In the genomic region with DNA sequence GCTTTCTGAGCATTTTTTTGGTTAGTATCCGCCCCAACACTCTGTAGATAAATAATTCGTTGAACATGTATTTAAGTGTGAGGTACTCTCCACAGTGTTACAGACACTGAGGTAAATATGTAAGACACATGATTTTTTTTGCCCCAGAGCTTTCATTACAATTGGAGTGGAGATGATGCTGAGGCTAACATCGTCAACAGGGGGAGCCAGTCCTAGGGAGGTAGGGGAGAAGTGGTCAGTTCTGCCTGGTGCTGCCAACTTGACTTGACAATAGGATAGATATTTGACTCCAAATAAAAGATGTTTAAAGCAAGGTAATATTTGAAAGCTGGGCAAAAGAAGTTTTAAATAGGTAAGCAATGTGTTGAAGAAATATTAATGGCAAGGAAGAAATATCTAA, we compare ENCODE assay signal across 13 cellular contexts.
A peak's percentile ranks its signal among the peaks of the same experiment; 100 is the strongest.
DNase-seq lines count a peak whose midpoint lies in the region; ATAC-seq and TF ChIP-seq lines count a peak whose summit lies in the region.
"Had no signal": no experiment of that assay in that cellular context is flagged by ENCODE, and none has a peak within 500 bp of the region (broad histone marks: within the 10 kb centered on the region; RNA-seq: fewer than 3 reads in every experiment).

No MANE protein-coding gene starts in this region.

- ATAC-seq in GM19328 (IDR thresholded peaks at IDR 0.05; ENCODE audit: unreplicated experiment): no peak

- no peak overlapping the region for H3K4me3 ChIP-seq in Jurkat, Clone E6-1 (ENCODE audit: low read length)
- no peak overlapping the region for H3K4me3 ChIP-seq in SK-N-SH (ENCODE audit: low read depth in 2 of 2, low read length in 1 of 2)
- H3K4me3 ChIP-seq: coronary artery, skin epidermis, suprapubic skin had no signal

- DNase-seq in GM10266 (ENCODE audit: extremely low spot score): no peak
- peak; percentile 12 for DNase-seq in Jurkat, Clone E6-1 (ENCODE audit: low read depth, low spot score)
- peak; percentile 8 for DNase-seq in SK-N-SH
- DNase-seq in kidney tubule cell (ENCODE audit: low spot score): peak; percentile 20
- no peak for DNase-seq in activated naive CD4-positive, alpha-beta T cell treated with Interleukin-2 at 50 U/mL for 16 hours
- DNase-seq in activated CD4-positive, alpha-beta T cell treated with anti-CD3 and anti-CD28 coated beads, Interleukin-2, amount 50 U/mL, for 48 hours: no peak
- DNase-seq: IMR-90, NCI-H1930 had no signal

- no peaks in the 10 kb centered on the region for H3K36me3 ChIP-seq in SK-N-SH (replicated peaks in 1 of 2; ENCODE audit: control insufficient read depth in 1 of 2, insufficient read depth in 2 of 2, low read length in 1 of 2)
- H3K36me3 ChIP-seq: suprapubic skin had no signal

- no peak overlapping the region for H3K27ac ChIP-seq in SK-N-SH (ENCODE audit: low read depth in 2 of 2, low read length in 1 of 2)
- H3K27ac ChIP-seq: coronary artery, RWPE1, skin epidermis, suprapubic skin had no signal

- 2% methylated on average over 3 of the region's 3 CpGs for WGBS in SK-N-SH (ENCODE audit: low lambda C conversion rate)

- no peaks in the 10 kb centered on the region for H3F3A ChIP-seq in SK-N-SH (replicated peaks; ENCODE audit: insufficient read depth)

- no peak for TF ChIP-seq RAD21 in SK-N-SH (IDR thresholded peaks at IDR 0.05; ENCODE audit: low read length)

- H3K79me2 ChIP-seq in SK-N-SH (ENCODE audit: insufficient read depth): no peaks in the 10 kb centered on the region

- no peak for TF ChIP-seq EP300 in SK-N-SH (IDR thresholded peaks at IDR 0.05; ENCODE audit: borderline replicate concordance in 1 of 2, low read depth in 1 of 2, low read length in 1 of 2)

- H3K27me3 ChIP-seq in SK-N-SH (ENCODE audit: insufficient read depth): no peaks in the 10 kb centered on the region
- H3K27me3 ChIP-seq: suprapubic skin had no signal

- no peak overlapping the region for H2AFZ ChIP-seq in SK-N-SH (ENCODE audit: low read depth)

- H3K4me1 ChIP-seq in SK-N-SH (ENCODE audit: control insufficient read depth in 1 of 2, insufficient read depth in 2 of 2, low read depth in 1 of 2, low read length in 1 of 2): no peaks in the 10 kb centered on the region
- H3K4me1 ChIP-seq: suprapubic skin had no signal

- TF ChIP-seq CTCF in GM10266 (IDR thresholded peaks at IDR 0.05; ENCODE audit: control insufficient read depth, insufficient read depth, low read depth, missing control alignments) (peak; percentile 16), SK-N-SH (IDR thresholded peaks at IDR 0.05) (peak; percentile 36)

- no peak overlapping the region for H3K4me2 ChIP-seq in SK-N-SH

- POLR2A ChIA-PET in SK-N-SH (lab: Yijun Ruan, JAX): no interaction called here

- no peak overlapping the region for H3K9ac ChIP-seq in SK-N-SH

- H3K9me2 ChIP-seq in SK-N-SH: no peaks in the 10 kb centered on the region

- CTCF ChIA-PET in SK-N-SH (lab: Yijun Ruan, JAX): interaction anchor here (0.6 to 1.1 kb wide), 4 partner anchors 18 to 191 kb away, joined by 3 to 4 read pairs (median 3); no protein-coding TSS in a partner anchor

- no peaks in the 10 kb centered on the region for H3K9me3 ChIP-seq in SK-N-SH
- H3K9me3 ChIP-seq: suprapubic skin had no signal

- no peaks in the 10 kb centered on the region for H4K20me1 ChIP-seq in SK-N-SH (ENCODE audit: insufficient read depth)

TF ChIP-seq in SK-N-SH, 30 proteins besides CTCF, POLR2A, EP300 and RAD21:
- no peak for TF ChIP-seq TCF12 (IDR thresholded peaks at IDR 0.05)
- no peak for TF ChIP-seq NRF1 (IDR thresholded peaks at IDR 0.05; ENCODE audit: low read depth, low read length)
- TF ChIP-seq NFIC (IDR thresholded peaks at IDR 0.05; ENCODE audit: borderline replicate concordance): no peak
- TF ChIP-seq, protein P1, sequence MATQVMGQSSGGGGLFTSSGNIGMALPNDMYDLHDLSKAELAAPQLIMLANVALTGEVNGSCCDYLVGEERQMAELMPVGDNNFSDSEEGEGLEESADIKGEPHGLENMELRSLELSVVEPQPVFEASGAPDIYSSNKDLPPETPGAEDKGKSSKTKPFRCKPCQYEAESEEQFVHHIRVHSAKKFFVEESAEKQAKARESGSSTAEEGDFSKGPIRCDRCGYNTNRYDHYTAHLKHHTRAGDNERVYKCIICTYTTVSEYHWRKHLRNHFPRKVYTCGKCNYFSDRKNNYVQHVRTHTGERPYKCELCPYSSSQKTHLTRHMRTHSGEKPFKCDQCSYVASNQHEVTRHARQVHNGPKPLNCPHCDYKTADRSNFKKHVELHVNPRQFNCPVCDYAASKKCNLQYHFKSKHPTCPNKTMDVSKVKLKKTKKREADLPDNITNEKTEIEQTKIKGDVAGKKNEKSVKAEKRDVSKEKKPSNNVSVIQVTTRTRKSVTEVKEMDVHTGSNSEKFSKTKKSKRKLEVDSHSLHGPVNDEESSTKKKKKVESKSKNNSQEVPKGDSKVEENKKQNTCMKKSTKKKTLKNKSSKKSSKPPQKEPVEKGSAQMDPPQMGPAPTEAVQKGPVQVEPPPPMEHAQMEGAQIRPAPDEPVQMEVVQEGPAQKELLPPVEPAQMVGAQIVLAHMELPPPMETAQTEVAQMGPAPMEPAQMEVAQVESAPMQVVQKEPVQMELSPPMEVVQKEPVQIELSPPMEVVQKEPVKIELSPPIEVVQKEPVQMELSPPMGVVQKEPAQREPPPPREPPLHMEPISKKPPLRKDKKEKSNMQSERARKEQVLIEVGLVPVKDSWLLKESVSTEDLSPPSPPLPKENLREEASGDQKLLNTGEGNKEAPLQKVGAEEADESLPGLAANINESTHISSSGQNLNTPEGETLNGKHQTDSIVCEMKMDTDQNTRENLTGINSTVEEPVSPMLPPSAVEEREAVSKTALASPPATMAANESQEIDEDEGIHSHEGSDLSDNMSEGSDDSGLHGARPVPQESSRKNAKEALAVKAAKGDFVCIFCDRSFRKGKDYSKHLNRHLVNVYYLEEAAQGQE (IDR thresholded peaks at IDR 0.05; ENCODE audit: low read depth, low read length): no peak
- TF ChIP-seq, protein P2, sequence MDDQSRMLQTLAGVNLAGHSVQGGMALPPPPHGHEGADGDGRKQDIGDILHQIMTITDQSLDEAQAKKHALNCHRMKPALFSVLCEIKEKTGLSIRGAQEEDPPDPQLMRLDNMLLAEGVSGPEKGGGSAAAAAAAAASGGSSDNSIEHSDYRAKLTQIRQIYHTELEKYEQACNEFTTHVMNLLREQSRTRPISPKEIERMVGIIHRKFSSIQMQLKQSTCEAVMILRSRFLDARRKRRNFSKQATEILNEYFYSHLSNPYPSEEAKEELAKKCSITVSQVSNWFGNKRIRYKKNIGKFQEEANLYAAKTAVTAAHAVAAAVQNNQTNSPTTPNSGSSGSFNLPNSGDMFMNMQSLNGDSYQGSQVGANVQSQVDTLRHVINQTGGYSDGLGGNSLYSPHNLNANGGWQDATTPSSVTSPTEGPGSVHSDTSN (IDR thresholded peaks at IDR 0.05): no peak
- TF ChIP-seq JUND (IDR thresholded peaks at IDR 0.05): no peak
- TF ChIP-seq SIN3A (IDR thresholded peaks at IDR 0.05; ENCODE audit: borderline replicate concordance, low read depth, low read length): no peak
- TF ChIP-seq TEAD4 (IDR thresholded peaks at IDR 0.05; ENCODE audit: borderline replicate concordance, insufficient read depth): no peak
- TF ChIP-seq POLR2AphosphoS5 (IDR thresholded peaks at IDR 0.05; ENCODE audit: low read depth, low read length): no peak
- TF ChIP-seq, protein P3, sequence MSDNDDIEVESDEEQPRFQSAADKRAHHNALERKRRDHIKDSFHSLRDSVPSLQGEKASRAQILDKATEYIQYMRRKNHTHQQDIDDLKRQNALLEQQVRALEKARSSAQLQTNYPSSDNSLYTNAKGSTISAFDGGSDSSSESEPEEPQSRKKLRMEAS (IDR thresholded peaks at IDR 0.05; ENCODE audit: low read depth): no peak
- TF ChIP-seq, protein P4, sequence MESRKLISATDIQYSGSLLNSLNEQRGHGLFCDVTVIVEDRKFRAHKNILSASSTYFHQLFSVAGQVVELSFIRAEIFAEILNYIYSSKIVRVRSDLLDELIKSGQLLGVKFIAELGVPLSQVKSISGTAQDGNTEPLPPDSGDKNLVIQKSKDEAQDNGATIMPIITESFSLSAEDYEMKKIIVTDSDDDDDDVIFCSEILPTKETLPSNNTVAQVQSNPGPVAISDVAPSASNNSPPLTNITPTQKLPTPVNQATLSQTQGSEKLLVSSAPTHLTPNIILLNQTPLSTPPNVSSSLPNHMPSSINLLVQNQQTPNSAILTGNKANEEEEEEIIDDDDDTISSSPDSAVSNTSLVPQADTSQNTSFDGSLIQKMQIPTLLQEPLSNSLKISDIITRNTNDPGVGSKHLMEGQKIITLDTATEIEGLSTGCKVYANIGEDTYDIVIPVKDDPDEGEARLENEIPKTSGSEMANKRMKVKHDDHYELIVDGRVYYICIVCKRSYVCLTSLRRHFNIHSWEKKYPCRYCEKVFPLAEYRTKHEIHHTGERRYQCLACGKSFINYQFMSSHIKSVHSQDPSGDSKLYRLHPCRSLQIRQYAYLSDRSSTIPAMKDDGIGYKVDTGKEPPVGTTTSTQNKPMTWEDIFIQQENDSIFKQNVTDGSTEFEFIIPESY (IDR thresholded peaks at IDR 0.05; ENCODE audit: borderline replicate concordance, low read depth): no peak
TF ChIP-seq in SK-N-SH: peak in this region for 0.

Comparison
In these comparisons a context has a peak if more than half of its experiments do, and no peak if none do; other contexts are left out.
1. DNase-seq: peak in Jurkat, Clone E6-1 (single experiment), SK-N-SH (single experiment) and kidney tubule cell (single experiment); none in GM10266 (single experiment), activated naive CD4-positive, alpha-beta T cell treated with Interleukin-2 at 50 U/mL for 16 hours (single experiment) and activated CD4-positive, alpha-beta T cell treated with anti-CD3 and anti-CD28 coated beads, Interleukin-2, amount 50 U/mL, for 48 hours (0 of 2).